17 cellular contexts compared by ENCODE assay signal in the genomic region with DNA sequence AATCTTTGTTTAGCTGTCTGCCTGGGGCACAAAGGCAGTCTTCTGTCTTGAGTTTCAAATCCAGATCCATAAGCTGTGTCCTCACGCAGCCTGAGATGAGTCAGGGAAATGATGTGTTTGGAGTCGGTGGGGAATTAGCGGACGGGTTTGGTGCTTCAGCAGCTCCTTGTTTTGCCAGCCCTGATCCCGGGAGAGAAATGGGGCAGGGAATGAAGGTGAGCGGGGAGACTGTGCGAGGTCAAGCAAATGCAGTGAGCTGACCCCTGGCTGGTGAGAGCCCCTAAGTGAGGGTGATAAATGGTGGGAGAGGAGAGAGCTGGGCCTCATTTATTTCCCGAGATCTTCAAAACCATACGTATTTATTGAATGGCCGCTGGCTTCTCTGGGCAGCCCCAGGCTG. TPM values are rescaled to one million over a fixed set of nuclear protein-coding genes. Genes with fewer than 3 reads are reported as not detected.
A peak's percentile ranks its signal among the peaks of the same experiment; 100 is the strongest.
DNase-seq lines count a peak whose midpoint lies in the region; ATAC-seq and TF ChIP-seq lines count a peak whose summit lies in the region.
"Had no signal": no experiment of that assay in that cellular context is flagged by ENCODE, and none has a peak within 500 bp of the region (broad histone marks: within the 10 kb centered on the region; RNA-seq: fewer than 3 reads in every experiment).

No MANE protein-coding gene starts in this region.

- peak overlapping the region; percentile 26 for H3K27ac Mint-ChIP-seq in activated naive CD8-positive, alpha-beta T cell treated with anti-CD3 and anti-CD28 coated beads, Interleukin-2, amount 10 ng/mL, durations not matched to agents 7 days and 5 days
- H3K27ac Mint-ChIP-seq in activated naive CD8-positive, alpha-beta T cell treated with anti-CD3 and anti-CD28 coated beads, Interleukin-2, amount 50 U/mL, for 24 hours: no peak overlapping the region

- H3K36me3 Mint-ChIP-seq in activated naive CD8-positive, alpha-beta T cell treated with anti-CD3 and anti-CD28 coated beads, Interleukin-2, amount 10 ng/mL, durations not matched to agents 7 days and 5 days: peaks cover 6% of the 10 kb centered on the region
- peaks cover 6% of the 10 kb centered on the region for H3K36me3 Mint-ChIP-seq in activated naive CD8-positive, alpha-beta T cell treated with anti-CD3 and anti-CD28 coated beads, Interleukin-2, amount 50 U/mL, for 24 hours (ENCODE audit: low read depth)

- no peaks in the 10 kb centered on the region for H3K9me3 Mint-ChIP-seq in activated naive CD8-positive, alpha-beta T cell treated with anti-CD3 and anti-CD28 coated beads, Interleukin-2, amount 10 ng/mL, durations not matched to agents 7 days and 5 days
- H3K9me3 Mint-ChIP-seq in activated naive CD8-positive, alpha-beta T cell treated with anti-CD3 and anti-CD28 coated beads, Interleukin-2, amount 50 U/mL, for 24 hours: no peaks in the 10 kb centered on the region

- H3K36me3 ChIP-seq in MG63 (no peaks in the 10 kb centered on the region), spleen (peaks cover 0 to 4% (median 0%) of the 10 kb centered on the region in 6 donors)

- no peak overlapping the region for H3K4me3 ChIP-seq in MG63
- H3K4me3 ChIP-seq in spleen: no peak overlapping the region
- H3K4me3 ChIP-seq: SK-N-MC had no signal

- no peaks in the 10 kb centered on the region for H3K27me3 Mint-ChIP-seq in activated naive CD8-positive, alpha-beta T cell treated with anti-CD3 and anti-CD28 coated beads, Interleukin-2, amount 10 ng/mL, durations not matched to agents 7 days and 5 days
- H3K27me3 Mint-ChIP-seq in activated naive CD8-positive, alpha-beta T cell treated with anti-CD3 and anti-CD28 coated beads, Interleukin-2, amount 50 U/mL, for 24 hours: no peaks in the 10 kb centered on the region
- H3K27me3 Mint-ChIP-seq: CD4-positive, CD25-positive, alpha-beta regulatory T cell had no signal

- no peaks in the 10 kb centered on the region for H3K9me3 ChIP-seq in MG63
- H3K9me3 ChIP-seq in spleen: no peaks in the 10 kb centered on the region

- TF ChIP-seq POLR2A in spleen (IDR thresholded peaks at IDR 0.05): no peak

- TF ChIP-seq CTCF in spleen (IDR thresholded peaks at IDR 0.05 in 8 of 11, conservative IDR thresholded peaks at IDR 0.05 in 3 of 11): no peak

- H3K4me1 ChIP-seq in spleen: peaks cover 14 to 79% (median 62%) of the 10 kb centered on the region in 6 donors

- intact Hi-C loops in spleen (cut with DNase I; ENCODE audit: low total_unique reads): no loop called here

- 92 to 97% (median 93%) methylated on average over 10 of the region's 10 CpGs for WGBS in spleen, 5 donors

- DNase-seq in activated naive CD8-positive, alpha-beta T cell treated with anti-CD3 and anti-CD28 coated beads, Interleukin-2, amount 10 ng/mL, durations not matched to agents 7 days and 5 days: no peak
- no peak for DNase-seq in activated naive CD8-positive, alpha-beta T cell treated with anti-CD3 and anti-CD28 coated beads, Interleukin-2, amount 50 U/mL, for 24 hours
- DNase-seq in MG63 (peak; percentile 67), epidermal melanocyte (ENCODE audit: insufficient read length, low spot score) (peak; percentile 77), spleen (peak; percentile 75), activated gamma-delta T cell treated with Interleukin-2 at 50 U/mL for 16 hours (no peak), nucleus accumbens (lab: John Stamatoyannopoulos, UW) (no peak), LoVo (ENCODE audit: low spot score) (no peak)
- DNase-seq: CD4-positive, CD25-positive, alpha-beta regulatory T cell; DMS79 treated with DMSO at 0.1 percent for 48 hours; HCEC 1CT; NCI-H1092; NCI-H2107; NCI-H345; NCI-H526 treated with DMSO at 0.1 percent for 48 hours; NK-92 treated with Interleukin-12 subunit alpha and Interleukin-12 subunit beta, amount 100 ng/mL, for 24 hours had no signal

- H3K27me3 ChIP-seq in MG63 (no peaks in the 10 kb centered on the region), spleen (replicated peaks in 1 of 7) (no peaks in the 10 kb centered on the region)

- POLR2A ChIA-PET in activated naive CD8-positive, alpha-beta T cell treated with anti-CD3 and anti-CD28 coated beads, Interleukin-2, amount 10 ng/mL, durations not matched to agents 7 days and 5 days (lab: Charles Lee): interaction anchor here (2.1 kb wide), 1 partner anchor 13 kb away, joined by 4 read pairs; no protein-coding TSS in a partner anchor

- no peak overlapping the region for H3K4me3 Mint-ChIP-seq in activated naive CD8-positive, alpha-beta T cell treated with anti-CD3 and anti-CD28 coated beads, Interleukin-2, amount 10 ng/mL, durations not matched to agents 7 days and 5 days
- no peak overlapping the region for H3K4me3 Mint-ChIP-seq in activated naive CD8-positive, alpha-beta T cell treated with anti-CD3 and anti-CD28 coated beads, Interleukin-2, amount 50 U/mL, for 24 hours

- H3K4me1 Mint-ChIP-seq in activated naive CD8-positive, alpha-beta T cell treated with anti-CD3 and anti-CD28 coated beads, Interleukin-2, amount 10 ng/mL, durations not matched to agents 7 days and 5 days: peaks cover 19% of the 10 kb centered on the region
- H3K4me1 Mint-ChIP-seq in activated naive CD8-positive, alpha-beta T cell treated with anti-CD3 and anti-CD28 coated beads, Interleukin-2, amount 50 U/mL, for 24 hours: peaks cover 48% of the 10 kb centered on the region

- ATAC-seq in activated naive CD8-positive, alpha-beta T cell treated with anti-CD3 and anti-CD28 coated beads, Interleukin-2, amount 10 ng/mL, durations not matched to agents 7 days and 5 days (ENCODE audit: low read depth): no peak
- no peak for ATAC-seq in activated naive CD8-positive, alpha-beta T cell treated with anti-CD3 and anti-CD28 coated beads, Interleukin-2, amount 50 U/mL, for 24 hours

- H3K27ac ChIP-seq in spleen: peak overlapping the region in 7 of 8 donors; percentile 38 to 79 (median 67)
- H3K27ac ChIP-seq: SK-N-MC had no signal

RNA-seq across cellular contexts. Expression of a gene that starts 21.6 kb away (rescaled TPM):
- 10 to 100 TPM; 49.1 to 50.4 TPM for total RNA-seq in activated naive CD8-positive, alpha-beta T cell treated with anti-CD3 and anti-CD28 coated beads, Interleukin-2, amount 10 ng/mL, durations not matched to agents 7 days and 5 days
- 4.5 TPM in 2 replicates for total RNA-seq in MG63 (2014; rRNA removed; shearing (Covaris generic); ENCODE audit: low replicate concordance)
- total RNA-seq in spleen: 100 to 1,000 TPM in 1 of 7 donors, 10 to 100 TPM in 6; 60.5 to 120 (median 75.5) TPM
- 10 to 100 TPM; 41.2 to 65.7 (median 46.8) TPM for polyA plus RNA-seq in spleen

Comparison
In these comparisons a context has a peak if more than half of its experiments do, and no peak if none do; other contexts are left out.
1. DNase-seq: peak in MG63 (single experiment), epidermal melanocyte (single experiment) and spleen (single experiment); none in activated naive CD8-positive, alpha-beta T cell treated with anti-CD3 and anti-CD28 coated beads, Interleukin-2, amount 10 ng/mL, durations not matched to agents 7 days and 5 days (single experiment), activated naive CD8-positive, alpha-beta T cell treated with anti-CD3 and anti-CD28 coated beads, Interleukin-2, amount 50 U/mL, for 24 hours (single experiment), activated gamma-delta T cell treated with Interleukin-2 at 50 U/mL for 16 hours (single experiment), nucleus accumbens (0 of 56) and LoVo (single experiment).